Comparison of ENCODE assay signal across 13 cellular contexts in the genomic region with DNA sequence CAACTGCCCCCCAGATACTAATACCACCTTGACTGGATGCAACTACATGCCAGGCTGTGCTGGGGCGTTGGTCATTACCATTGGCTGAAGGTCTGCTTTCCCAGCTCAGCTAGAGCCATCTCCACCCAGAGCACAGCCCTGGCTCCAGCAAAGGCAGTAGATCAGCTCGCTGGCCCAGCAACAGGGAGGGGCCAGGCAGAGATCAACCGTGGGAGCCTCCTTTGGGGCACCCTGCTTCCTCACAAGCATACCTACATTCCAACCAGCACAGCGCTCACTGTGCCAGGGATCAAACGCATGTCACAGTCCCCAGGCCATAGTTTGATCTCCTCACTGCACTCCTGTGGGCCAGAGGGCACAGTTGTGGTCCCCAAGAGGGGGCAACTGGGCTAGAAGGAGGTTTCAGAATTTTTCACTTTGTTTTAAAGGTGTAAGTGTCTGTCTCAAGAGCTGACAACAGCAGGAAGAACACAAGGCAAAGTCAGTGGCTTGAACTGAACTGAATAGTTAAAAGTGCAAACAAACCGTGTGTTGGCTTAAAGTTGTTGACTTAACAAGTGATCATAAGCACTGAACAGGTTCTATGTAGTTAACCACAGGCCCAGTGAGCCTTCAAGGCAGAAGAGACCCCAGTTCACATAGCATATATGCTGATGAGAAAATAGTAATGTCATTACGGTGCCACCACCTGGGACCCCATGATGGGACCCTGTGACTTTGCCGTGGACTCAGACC.
A peak's percentile ranks its signal among the peaks of the same experiment; 100 is the strongest.
DNase-seq lines count a peak whose midpoint lies in the region; ATAC-seq and TF ChIP-seq lines count a peak whose summit lies in the region.
"Had no signal": no experiment of that assay in that cellular context is flagged by ENCODE, and none has a peak within 500 bp of the region (broad histone marks: within the 10 kb centered on the region; RNA-seq: fewer than 3 reads in every experiment).

No MANE protein-coding gene starts in this region.

- H3K36me3 ChIP-seq in Caco-2 (ENCODE audit: control insufficient read depth, insufficient read depth, low read length) (no peaks in the 10 kb centered on the region; the same call in 1 of the 2 replicates), adipocyte (ENCODE audit: control insufficient read depth, insufficient read depth, low read length, severe bottlenecking) (no peaks in the 10 kb centered on the region), sigmoid colon (no peaks in the 10 kb centered on the region)

- peak overlapping the region; percentile 64 for H3K4me3 Mint-ChIP-seq in Caco-2 (ENCODE audit: unreplicated experiment)
- no peak overlapping the region for H3K4me3 Mint-ChIP-seq in activated T-helper 17 cell treated with anti-CD3 and anti-CD28 coated beads, Interleukin-2, amount 50 U/mL, for 72 hours
- H3K4me3 Mint-ChIP-seq: activated CD4-positive, alpha-beta memory T cell treated with anti-CD3 and anti-CD28 coated beads, Interleukin-2, amount 10 ng/mL, durations not matched to agents 7 days and 5 days; activated naive CD8-positive, alpha-beta T cell treated with anti-CD3 and anti-CD28 coated beads, Interleukin-2, amount 10 ng/mL, durations not matched to agents 7 days and 5 days; immature natural killer cell had no signal

- peak overlapping the region; percentile 34 to 64 (median 44) for H3K27ac ChIP-seq in sigmoid colon

- POLR2A ChIA-PET in Caco-2 (lab: Charles Lee) = interaction anchor here (0.6 to 0.9 kb wide), 4 partner anchors 15 to 258 kb away, joined by 3 to 6 read pairs (median 4); a partner anchor contains a TSS

- H3K27me3 Mint-ChIP-seq in Caco-2 (ENCODE audit: insufficient read depth, unreplicated experiment) = no peaks in the 10 kb centered on the region
- peaks cover 12% of the 10 kb centered on the region for H3K27me3 Mint-ChIP-seq in activated T-helper 17 cell treated with anti-CD3 and anti-CD28 coated beads, Interleukin-2, amount 50 U/mL, for 72 hours

- CTCF ChIA-PET in Caco-2 (lab: Charles Lee) = interaction anchor here (0.6 to 1.8 kb wide), 7 partner anchors 15 to 163 kb away, joined by 3 to 6 read pairs (median 3); no protein-coding TSS in a partner anchor

- 26 to 59% methylated on average over 8 of the region's 8 CpGs for WGBS in sigmoid colon, 2 donors

- H3K9me3 Mint-ChIP-seq in Caco-2 (ENCODE audit: unreplicated experiment) = no peaks in the 10 kb centered on the region
- H3K9me3 Mint-ChIP-seq in activated T-helper 17 cell treated with anti-CD3 and anti-CD28 coated beads, Interleukin-2, amount 50 U/mL, for 72 hours = no peaks in the 10 kb centered on the region
- H3K9me3 Mint-ChIP-seq: activated CD4-positive, alpha-beta memory T cell treated with anti-CD3 and anti-CD28 coated beads, Interleukin-2, amount 10 ng/mL, durations not matched to agents 7 days and 5 days; activated naive CD8-positive, alpha-beta T cell treated with anti-CD3 and anti-CD28 coated beads, Interleukin-2, amount 10 ng/mL, durations not matched to agents 7 days and 5 days; immature natural killer cell had no signal

- no TSS peak for BruUV-seq in Caco-2 (replicated peaks; lab: Mats Ljungman, UMichigan)

- intact Hi-C loops in Caco-2 (cut with micrococcal nuclease; ENCODE audit: unreplicated experiment) (loop anchor here (1.0 kb wide), 2 partner anchors 15 to 70 kb away; a partner anchor contains a TSS), sigmoid colon (cut with DNase I) (no loop called here)

- peak overlapping the region; percentile 81 for H3K9ac ChIP-seq in adipocyte (ENCODE audit: low read length)
- H3K9ac ChIP-seq: SK-N-SH had no signal

- ATAC-seq in left lobe of liver (peak; percentile 81), HG03571 (IDR thresholded peaks at IDR 0.05; ENCODE audit: unreplicated experiment) (no peak)
- no peak for ATAC-seq in activated T-helper 17 cell treated with anti-CD3 and anti-CD28 coated beads, Interleukin-2, amount 50 U/mL, for 72 hours (replicated peaks)

- H3K4me1 Mint-ChIP-seq in Caco-2 (ENCODE audit: low read depth, unreplicated experiment) = peaks cover 37% of the 10 kb centered on the region
- no peaks in the 10 kb centered on the region for H3K4me1 Mint-ChIP-seq in activated T-helper 17 cell treated with anti-CD3 and anti-CD28 coated beads, Interleukin-2, amount 50 U/mL, for 72 hours
- H3K4me1 Mint-ChIP-seq: activated CD4-positive, alpha-beta memory T cell treated with anti-CD3 and anti-CD28 coated beads, Interleukin-2, amount 10 ng/mL, durations not matched to agents 7 days and 5 days; activated naive CD8-positive, alpha-beta T cell treated with anti-CD3 and anti-CD28 coated beads, Interleukin-2, amount 10 ng/mL, durations not matched to agents 7 days and 5 days; immature natural killer cell had no signal

- TF ChIP-seq CTCF in Caco-2 (IDR thresholded peaks at IDR 0.05; ENCODE audit: insufficient read depth in 1 of 2, low read depth in 1 of 2, low read length in 1 of 2, severe bottlenecking in 1 of 2, unreplicated experiment in 1 of 2) = no peak
- TF ChIP-seq CTCF in sigmoid colon (IDR thresholded peaks at IDR 0.05) = no peak

- H3K27ac Mint-ChIP-seq in Caco-2 (ENCODE audit: unreplicated experiment) = peak overlapping the region; percentile 98
- H3K27ac Mint-ChIP-seq in activated T-helper 17 cell treated with anti-CD3 and anti-CD28 coated beads, Interleukin-2, amount 50 U/mL, for 72 hours = no peak overlapping the region
- H3K27ac Mint-ChIP-seq: activated CD4-positive, alpha-beta memory T cell treated with anti-CD3 and anti-CD28 coated beads, Interleukin-2, amount 10 ng/mL, durations not matched to agents 7 days and 5 days; activated naive CD8-positive, alpha-beta T cell treated with anti-CD3 and anti-CD28 coated beads, Interleukin-2, amount 10 ng/mL, durations not matched to agents 7 days and 5 days; immature natural killer cell had no signal

- TF ChIP-seq POLR2A in sigmoid colon (IDR thresholded peaks at IDR 0.05) = no peak

- no peak for TF ChIP-seq EP300 in sigmoid colon (IDR thresholded peaks at IDR 0.05)

- H3K9me3 ChIP-seq in Caco-2 = no peaks in the 10 kb centered on the region
- H3K9me3 ChIP-seq in adipocyte (ENCODE audit: control insufficient read depth, low read length) = no peaks in the 10 kb centered on the region
- H3K9me3 ChIP-seq in sigmoid colon = no peaks in the 10 kb centered on the region
- H3K9me3 ChIP-seq: SK-N-SH had no signal

- H3K36me3 Mint-ChIP-seq in Caco-2 (ENCODE audit: insufficient read depth, unreplicated experiment) = peaks cover 10% of the 10 kb centered on the region
- no peaks in the 10 kb centered on the region for H3K36me3 Mint-ChIP-seq in activated T-helper 17 cell treated with anti-CD3 and anti-CD28 coated beads, Interleukin-2, amount 50 U/mL, for 72 hours (ENCODE audit: low read depth)
- H3K36me3 Mint-ChIP-seq: activated naive CD8-positive, alpha-beta T cell treated with anti-CD3 and anti-CD28 coated beads, Interleukin-2, amount 10 ng/mL, durations not matched to agents 7 days and 5 days; immature natural killer cell had no signal

- DNase-seq in Caco-2 (peak; percentile 81 to 90), adipocyte (ENCODE audit: low read depth) (peak; percentile 27), left lobe of liver (ENCODE audit: low spot score) (no peak), sigmoid colon (no peak), activated gamma-delta T cell treated with Interleukin-2 at 50 U/mL for 16 hours (no peak)
- no peak for DNase-seq in effector CD4-positive, alpha-beta T cell
- DNase-seq: activated CD4-positive, alpha-beta memory T cell treated with anti-CD3 and anti-CD28 coated beads, Interleukin-2, amount 10 ng/mL, durations not matched to agents 7 days and 5 days; activated naive CD8-positive, alpha-beta T cell treated with anti-CD3 and anti-CD28 coated beads, Interleukin-2, amount 10 ng/mL, durations not matched to agents 7 days and 5 days; immature natural killer cell; NCI-H526 treated with DMSO at 0.1 percent for 48 hours; SK-N-SH had no signal

- no peaks in the 10 kb centered on the region for H3K27me3 ChIP-seq in Caco-2 (replicated peaks; ENCODE audit: control insufficient read depth, insufficient read depth, low read length)
- H3K27me3 ChIP-seq in adipocyte (replicated peaks; ENCODE audit: control insufficient read depth, insufficient read depth, low read length) = no peaks in the 10 kb centered on the region
- H3K27me3 ChIP-seq in sigmoid colon = no peaks in the 10 kb centered on the region

- H3K4me3 ChIP-seq in Caco-2 (ENCODE audit: low read depth, low read length) (no peak overlapping the region), adipocyte (ENCODE audit: low read length) (peak overlapping the region; percentile 56), sigmoid colon (no peak overlapping the region)

- H3K4me1 ChIP-seq in Caco-2 = peaks cover 37% of the 10 kb centered on the region
- peaks cover 38% of the 10 kb centered on the region for H3K4me1 ChIP-seq in adipocyte (ENCODE audit: control insufficient read depth, insufficient read depth, low read length)
- H3K4me1 ChIP-seq in sigmoid colon = peaks cover 0 to 12% (median 4%) of the 10 kb centered on the region in 4 donors

Comparison
In these comparisons a context has a peak if more than half of its experiments do, and no peak if none do; other contexts are left out.
1. DNase-seq: peak in Caco-2 (2 of 2) and adipocyte (single experiment); none in left lobe of liver (single experiment), sigmoid colon (single experiment), effector CD4-positive, alpha-beta T cell (single experiment) and activated gamma-delta T cell treated with Interleukin-2 at 50 U/mL for 16 hours (single experiment).